ENCODE assay signal across 8 cellular contexts in the genomic region with DNA sequence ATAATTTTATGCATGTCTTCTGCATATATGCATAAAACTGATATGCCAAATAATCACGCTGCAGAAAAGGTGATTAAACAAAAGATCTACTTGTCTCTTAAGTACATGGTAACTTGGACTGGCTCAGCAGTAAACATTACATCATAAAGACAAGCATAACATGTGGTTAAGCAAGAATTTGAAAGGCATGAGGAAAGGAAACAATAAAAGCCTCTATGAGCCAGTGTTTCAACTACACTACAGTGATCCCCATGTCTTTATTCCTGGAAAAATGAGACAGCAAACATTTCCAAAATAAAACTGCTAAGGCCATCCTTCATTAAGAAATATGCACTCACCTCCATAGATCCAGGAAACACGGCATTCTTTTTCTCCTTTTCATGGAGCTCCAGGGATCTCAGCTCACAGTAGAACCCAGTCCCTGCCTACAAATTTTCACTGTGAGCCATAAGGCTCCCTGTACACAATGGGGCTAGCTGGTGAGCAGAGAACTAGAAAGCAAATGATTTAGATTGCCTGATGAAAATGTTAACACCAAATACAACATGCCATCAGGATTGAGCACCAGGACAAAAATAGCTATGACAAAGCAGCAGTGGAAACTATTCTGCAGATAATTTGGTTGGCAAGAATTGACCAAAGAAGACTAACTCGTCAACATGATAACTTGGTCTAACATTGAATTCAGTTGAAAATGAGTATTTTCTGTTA.
A peak's percentile ranks its signal among the peaks of the same experiment; 100 is the strongest.
DNase-seq lines count a peak whose midpoint lies in the region; ATAC-seq, FAIRE-seq and TF ChIP-seq lines count a peak whose summit lies in the region.

No MANE protein-coding gene starts in this region.

- H3K4me1 ChIP-seq in A549 (peaks cover 12% of the 10 kb centered on the region), adipocyte (ENCODE audit: control insufficient read depth, insufficient read depth, low read length) (peaks cover 25% of the 10 kb centered on the region)

- 45% methylated on average over 3 of the region's 3 CpGs for whole genome bisulfite sequencing in A549 (ENCODE audit: missing lambda C conversion rate)

- CTCF ChIA-PET in A549 (lab: Yijun Ruan, JAX) = no interaction called here

- H3K27ac ChIP-seq in A549 = peak overlapping the region; percentile 66 to 73; a peak in 5 of 6 replicates

- peak in 1 of 2 experiments; percentile 64 for DNase-seq in A549 (ENCODE audit: low read depth in 1 of 2, low spot score in 1 of 2)
- peak; percentile 78 for DNase-seq in HT-29 (ENCODE audit: low spot score)
- DNase-seq in adipocyte (ENCODE audit: low read depth) = peak; percentile 86
- DNase-seq in hepatic stellate cell (ENCODE audit: low spot score) = peak; percentile 4
- DNase-seq in activated CD4-positive, alpha-beta T cell treated with anti-CD3 and anti-CD28 coated beads for 48 hours = no peak

- peak overlapping the region; percentile 59; the same call in 2 of the 3 replicates for H3K4me2 ChIP-seq in A549

- H3K36me3 ChIP-seq in adipocyte (ENCODE audit: control insufficient read depth, insufficient read depth, low read length, severe bottlenecking) = peaks cover 3% of the 10 kb centered on the region

- POLR2A ChIA-PET in A549 (lab: Yijun Ruan, JAX) = no interaction called here

- TF ChIP-seq POLR2A in A549 (IDR thresholded peaks at IDR 0.05; ENCODE audit: low read length) (no peak), GM18505 (IDR thresholded peaks at IDR 0.05; ENCODE audit: borderline replicate concordance, extremely low read depth, insufficient read depth, insufficient read length) (no peak)

- H3K4me3 ChIP-seq in A549 (no peak overlapping the region), adipocyte (ENCODE audit: low read length) (peak overlapping the region; percentile 34)

- peak; percentile 64 to 70; a peak in 5 of 6 replicates for ATAC-seq in A549
- no peak for ATAC-seq in GM18498 (IDR thresholded peaks at IDR 0.05; ENCODE audit: unreplicated experiment)
- ATAC-seq in GM18505 (IDR thresholded peaks at IDR 0.05; ENCODE audit: unreplicated experiment) = no peak
- no peak for ATAC-seq in GM19023 (IDR thresholded peaks at IDR 0.05; ENCODE audit: unreplicated experiment)

- H3K27me3 ChIP-seq in adipocyte (replicated peaks; ENCODE audit: control insufficient read depth, insufficient read depth, low read length) = no peaks in the 10 kb centered on the region

- no peak for TF ChIP-seq RAD21 in A549 (conservative IDR thresholded peaks at IDR 0.05 in 1 of 2, IDR thresholded peaks at IDR 0.05 in 1 of 2)

- H3K9ac ChIP-seq in adipocyte (ENCODE audit: low read length) = peak overlapping the region; percentile 56

- TF ChIP-seq CTCF in A549 (IDR thresholded peaks at IDR 0.05) = no peak

- peaks cover 9% of the 10 kb centered on the region; the same call in 1 of the 3 replicates for H3K9me3 ChIP-seq in A549
- peaks cover 20% of the 10 kb centered on the region for H3K9me3 ChIP-seq in adipocyte (ENCODE audit: control insufficient read depth, low read length)

- no peak for TF ChIP-seq EP300 in A549 (IDR thresholded peaks at IDR 0.05)

- FAIRE-seq in A549 (lab: Jason Lieb, UNC) = no peak

TF ChIP-seq in A549, 52 proteins besides CTCF, POLR2A, EP300 and RAD21:
- TF ChIP-seq CEBPB (IDR thresholded peaks at IDR 0.05) (peak; percentile 35 to 39; a peak in 3 of 4 replicates), TFCP2L1 (CRISPR knock-in tag; IDR thresholded peaks at IDR 0.05) (no peak)

Comparison
In these comparisons a context has a peak if more than half of its experiments do, and no peak if none do; other contexts are left out.
1. ATAC-seq: peak in A549 (2 of 2); none in GM18498 (single experiment), GM18505 (single experiment) and GM19023 (single experiment).